Comparison of ENCODE assay signal across 8 cellular contexts in the genomic region with DNA sequence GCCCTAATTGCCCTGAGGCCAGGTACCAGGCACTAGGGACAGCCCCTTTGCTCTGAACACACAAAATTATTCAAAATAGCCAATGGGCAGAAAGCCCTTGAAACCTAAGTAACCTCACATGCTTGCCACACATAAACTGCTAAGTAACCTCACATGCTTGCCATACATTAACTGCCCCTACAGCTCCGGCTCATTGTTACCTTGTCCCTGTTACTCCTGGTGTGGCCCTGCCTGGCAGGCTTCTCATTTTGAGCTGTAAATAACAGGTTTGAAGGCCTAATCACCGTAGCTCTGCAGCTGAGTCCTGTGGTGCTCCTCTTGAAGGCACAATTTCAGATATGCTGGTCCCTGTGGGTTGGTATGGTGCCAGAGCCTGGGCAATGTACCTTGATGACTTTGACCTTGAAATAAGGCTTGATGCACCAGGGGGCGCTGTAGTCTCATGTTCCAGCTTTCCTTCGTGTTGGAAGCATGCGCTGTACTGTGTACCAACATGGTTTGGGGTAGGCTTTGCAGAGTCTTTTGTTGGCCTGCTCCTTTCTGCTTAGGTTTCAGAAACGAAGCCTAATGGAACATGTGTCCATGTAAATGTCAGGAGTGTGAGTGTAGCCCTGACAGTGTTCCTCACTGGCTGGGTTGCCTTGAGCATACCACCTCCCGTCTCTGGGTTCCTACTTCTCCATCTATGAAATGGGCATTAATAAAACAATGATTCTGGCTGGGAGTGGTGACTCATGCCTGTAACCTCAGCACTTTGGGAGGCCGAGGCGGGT. TPM values are rescaled to one million over a fixed set of nuclear protein-coding genes. Genes with fewer than 3 reads are reported as not detected.
DNase-seq lines count a peak whose midpoint lies in the region; ATAC-seq and TF ChIP-seq lines count a peak whose summit lies in the region.

No MANE protein-coding gene starts in this region.

- TF ChIP-seq CTCF in fibroblast of mammary gland (conservative IDR thresholded peaks at IDR 0.05; ENCODE audit: control insufficient read depth, insufficient read depth, low read depth, low read length) (peak; percentile 83), testis (IDR thresholded peaks at IDR 0.05) (peak; percentile 49 to 76 (median 63))

- H3K27ac ChIP-seq in testis = no peak overlapping the region

- no peaks in the 10 kb centered on the region for H3K4me1 ChIP-seq in testis

- 44 to 53% methylated on average over 9 of the region's 9 CpGs for WGBS in testis, 2 donors

- H3K4me3 ChIP-seq in fibroblast of mammary gland (ENCODE audit: control insufficient read depth, low read depth, low read length) (no peak overlapping the region), testis (no peak overlapping the region)

- no peaks in the 10 kb centered on the region for H3K36me3 ChIP-seq in testis (ENCODE audit: low read depth, missing control alignments)

- intact Hi-C loops in testis (cut with DNase I; ENCODE audit: low total_unique reads) = no loop called here

- DNase-seq in DMS114 treated with DMSO at 0.1 percent for 48 hours (lab: John Stamatoyannopoulos, UW; ENCODE audit: unreplicated experiment) (peak; percentile 60), HuH-7 (ENCODE audit: low spot score) (peak; percentile 63), OCI-M1 (lab: John Stamatoyannopoulos, UW) (peak; percentile 96), activated T-cell treated with anti-CD3 and anti-CD28 coated beads for 4 hours (peak; percentile 96), fibroblast of mammary gland (ENCODE audit: low read depth) (peak; percentile 81), nucleus accumbens (lab: John Stamatoyannopoulos, UW) (peak in 43 of 56 donors; percentile 0 to 68 (median 22)), testis (peak; percentile 90)

- no peaks in the 10 kb centered on the region for H3K9me3 ChIP-seq in testis

- ATAC-seq in GM21423 (IDR thresholded peaks at IDR 0.05; ENCODE audit: unreplicated experiment) = peak; percentile 88

- no peaks in the 10 kb centered on the region for H3K27me3 ChIP-seq in testis

- TF ChIP-seq POLR2A in testis (IDR thresholded peaks at IDR 0.05) = no peak

RNA-seq across cellular contexts. Expression of gene CCR4, which starts 3.8 kb away (rescaled TPM):
- 1 to 10 TPM; 2.8 to 3.0 TPM for total RNA-seq in testis
- 2.0 TPM for polyA plus RNA-seq in testis (ENCODE audit: insufficient read depth, low read depth, low replicate concordance)

Comparison
In these comparisons a context has a peak if more than half of its experiments do, and no peak if none do; other contexts are left out.
1. DNase-seq: peak in every context shown above with its lines; median percentile 96 in OCI-M1; 96 in activated T-cell treated with anti-CD3 and anti-CD28 coated beads for 4 hours; 90 in testis; 81 in fibroblast of mammary gland; 63 in HuH-7; 60 in DMS114 treated with DMSO at 0.1 percent for 48 hours; 22 in nucleus accumbens.